Comparison of ENCODE assay signal across 1 cellular context in the genomic region with DNA sequence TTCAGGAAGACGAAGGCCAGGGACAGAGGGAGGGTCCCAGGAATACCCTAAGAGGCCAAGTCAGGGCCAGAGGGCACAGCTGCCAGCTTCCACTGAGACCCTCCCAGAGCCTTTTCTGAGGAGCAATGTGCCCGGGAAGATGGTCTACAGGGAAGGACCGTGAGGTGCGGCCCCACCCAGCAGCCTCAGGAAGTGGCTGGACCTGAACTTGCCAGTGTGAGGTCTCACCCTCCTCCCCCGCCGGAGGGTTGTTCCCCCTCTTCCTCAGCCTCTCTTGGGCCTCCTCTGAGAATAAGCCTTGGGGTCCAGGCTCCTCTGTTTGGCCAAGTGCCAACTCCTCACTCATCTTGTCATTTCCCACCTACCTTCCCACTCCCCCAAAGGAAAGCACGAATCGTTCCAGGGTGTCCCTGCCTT.
TF ChIP-seq lines count a peak whose summit lies in the region.

No MANE protein-coding gene starts in this region.

TF ChIP-seq in endothelial cell of umbilical vein, 7 proteins besides CTCF, POLR2A, EP300 and RAD21:
- no peak for TF ChIP-seq EZH2 (IDR thresholded peaks at IDR 0.05; ENCODE audit: borderline replicate concordance, low read depth, low read length, severe bottlenecking)
- TF ChIP-seq FOS (IDR thresholded peaks at IDR 0.05; ENCODE audit: borderline replicate concordance, insufficient read depth, low read length) = no peak
- TF ChIP-seq POLR2AphosphoS5 (IDR thresholded peaks at IDR 0.05; ENCODE audit: insufficient read depth, low read depth, low read length) = no peak
- TF ChIP-seq, protein P1, sequence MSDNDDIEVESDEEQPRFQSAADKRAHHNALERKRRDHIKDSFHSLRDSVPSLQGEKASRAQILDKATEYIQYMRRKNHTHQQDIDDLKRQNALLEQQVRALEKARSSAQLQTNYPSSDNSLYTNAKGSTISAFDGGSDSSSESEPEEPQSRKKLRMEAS (IDR thresholded peaks at IDR 0.05; ENCODE audit: insufficient read depth, insufficient read length) = no peak
- TF ChIP-seq GATA2 (IDR thresholded peaks at IDR 0.05; ENCODE audit: insufficient read depth, insufficient read length, low read depth, low read length) = no peak
- no peak for TF ChIP-seq JUN (IDR thresholded peaks at IDR 0.05; ENCODE audit: borderline replicate concordance, insufficient read depth, insufficient read length, low read depth)
- TF ChIP-seq MYC (IDR thresholded peaks at IDR 0.05; ENCODE audit: low read depth, low read length) = no peak
